8 cellular contexts compared by ENCODE assay signal in genomic region chr2:172095905-172096660, GRCh38. TPM values are rescaled to one million over a fixed set of nuclear protein-coding genes. Genes with fewer than 3 reads are reported as not detected.
A peak's percentile ranks its signal among the peaks of the same experiment; 100 is the strongest.
DNase-seq lines count a peak whose midpoint lies in the region; ATAC-seq and TF ChIP-seq lines count a peak whose summit lies in the region.

No MANE protein-coding gene starts in this region.

- DNase-seq in D341Med (ENCODE audit: low spot score) (peak; percentile 57), KG1 (lab: John Stamatoyannopoulos, UW) (peak; percentile 15), astrocyte of the cerebellum (ENCODE audit: low read depth) (no peak), naive B cell (no peak), posterior cingulate gyrus (no peak), globus pallidus (ENCODE audit: low spot score) (no peak)

- intact Hi-C loops in posterior cingulate gyrus (cut with DNase I) = no loop called here

- H3K4me1 Mint-ChIP-seq in naive B cell = peaks cover 29 to 38% (median 35%) of the 10 kb centered on the region in 3 donors

- peaks cover 6 to 25% of the 10 kb centered on the region in 2 donors for H3K36me3 Mint-ChIP-seq in naive B cell

- H3K4me3 Mint-ChIP-seq in naive B cell = peak overlapping the region; percentile 75 to 94 (median 84)

- in situ Hi-C loops in astrocyte of the cerebellum (cut with HindIII; ENCODE audit: low sequenced_read_pairs) = no loop called here

- peak; percentile 43 for TF ChIP-seq CTCF in astrocyte of the cerebellum (IDR thresholded peaks at IDR 0.05; ENCODE audit: low read depth, low read length, missing control alignments)

- H3K27me3 Mint-ChIP-seq in naive B cell = peaks cover 59 to 82% (median 65%) of the 10 kb centered on the region in 3 donors

- peaks cover 4 to 34% (median 18%) of the 10 kb centered on the region in 7 donors for H3K9me3 Mint-ChIP-seq in naive B cell

- H3K27ac Mint-ChIP-seq in naive B cell = peak overlapping the region in 4 of 6 donors; percentile 37 to 95 (median 94)

- peak overlapping the region; percentile 43 for H3K4me3 ChIP-seq in astrocyte of the cerebellum (ENCODE audit: low read depth, low read length)

- peak in 1 of 2 donors; percentile 10 for ATAC-seq in naive B cell (ENCODE audit: low read depth in 2 of 2)
- no peak for ATAC-seq in GM21526 (IDR thresholded peaks at IDR 0.05; ENCODE audit: low FRiP score, unreplicated experiment)
- ATAC-seq in HG02623 (IDR thresholded peaks at IDR 0.05; ENCODE audit: unreplicated experiment) = no peak

RNA-seq across cellular contexts. Expression of gene DLX2, which starts 6.6 kb away (rescaled TPM):
- not detected for polyA plus RNA-seq in naive B cell (ENCODE audit: low read depth in 6 of 6)

RNA-seq across cellular contexts. Expression of gene DLX1, which starts 10.8 kb away (rescaled TPM):
- polyA plus RNA-seq in naive B cell (ENCODE audit: low read depth in 6 of 6) = not detected

Comparison
In these comparisons a context has a peak if more than half of its experiments do, and no peak if none do; other contexts are left out.
1. DNase-seq: peak in D341Med (single experiment) and KG1 (single experiment); none in astrocyte of the cerebellum (single experiment), naive B cell (single experiment), posterior cingulate gyrus (0 of 10) and globus pallidus (single experiment).